39 cellular contexts compared by ENCODE assay signal in the genomic region with DNA sequence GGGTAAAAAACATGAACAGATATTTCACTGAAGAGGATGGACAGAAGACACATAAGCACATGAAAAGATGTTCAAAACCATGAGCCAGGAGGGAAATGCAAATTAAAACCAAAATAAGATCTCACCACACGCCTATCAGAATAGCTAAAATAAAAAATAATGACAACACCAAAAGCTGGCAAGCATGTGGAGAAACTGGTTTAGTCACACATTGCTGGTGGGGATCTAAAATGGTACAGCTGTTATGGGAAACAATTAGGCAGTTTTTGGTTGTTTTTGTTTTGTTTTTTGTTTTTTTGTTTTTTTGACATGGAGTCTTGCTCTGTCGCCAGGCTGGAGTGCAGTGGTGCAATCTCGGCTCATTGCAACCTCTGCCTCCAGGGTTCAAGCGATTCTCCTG. TPM values are rescaled to one million over a fixed set of nuclear protein-coding genes. Genes with fewer than 3 reads are reported as not detected.
"Had no signal": no experiment of that assay in that cellular context is flagged by ENCODE, and none has a peak within 500 bp of the region (broad histone marks: within the 10 kb centered on the region; RNA-seq: fewer than 3 reads in every experiment).

No MANE protein-coding gene starts in this region.

- H3K36me3 Mint-ChIP-seq: activated CD4-positive, alpha-beta memory T cell treated with anti-CD3 and anti-CD28 coated beads for 36 hours; activated naive CD4-positive, alpha-beta T cell treated with anti-CD3 and anti-CD28 coated beads, Interleukin-2, amount 50 U/mL, for 72 hours; activated naive CD8-positive, alpha-beta T cell treated with anti-CD3 and anti-CD28 coated beads for 36 hours; WTC11 had no signal

- FAIRE-seq: astrocyte, TTC549 had no signal

- H3K4me3 ChIP-seq: adrenal gland, body of pancreas, breast epithelium had no signal

- DNase-seq: activated CD4-positive, alpha-beta memory T cell treated with anti-CD3 and anti-CD28 coated beads for 36 hours; activated CD4-positive, alpha-beta T cell treated with anti-CD3 and anti-CD28 coated beads for 4 hours; activated CD4-positive, alpha-beta T cell treated with anti-CD3 and anti-CD28 coated beads, Interleukin-2, amount 10 ng/mL, durations not matched to agents 24 days and 14 days; activated CD4-positive, alpha-beta T cell treated with anti-CD3 and anti-CD28 coated beads, Interleukin-2, amount 50 U/mL, for 1 hour; activated CD4-positive, alpha-beta T cell treated with anti-CD3 and anti-CD28 coated beads, Interleukin-2, amount 50 U/mL, for 4 hours; activated CD4-positive, CD25-positive, alpha-beta regulatory T cell; activated CD4-positive, CD25-positive, alpha-beta regulatory T cell treated with anti-CD3 and anti-CD28 coated beads, Interleukin-2, amount 50 U/mL, for 72 hours; activated CD8-positive, alpha-beta memory T cell treated with anti-CD3 and anti-CD28 coated beads, Interleukin-2, amount 50 U/mL, for 4 hours; activated CD8-positive, alpha-beta T cell treated with anti-CD3 and anti-CD28 coated beads for 36 hours; activated effector memory CD4-positive, alpha-beta T cell treated with anti-CD3 and anti-CD28 coated beads, Interleukin-2, amount 50 U/mL, for 16 hours; activated gamma-delta T cell treated with Interleukin-2 at 50 U/mL for 16 hours; activated naive CD4-positive, alpha-beta T cell; activated naive CD4-positive, alpha-beta T cell treated with anti-CD3 and anti-CD28 coated beads for 36 hours; activated naive CD4-positive, alpha-beta T cell treated with anti-CD3 and anti-CD28 coated beads, Interleukin-2, amount 50 U/mL, for 16 hours; activated naive CD8-positive, alpha-beta T cell treated with anti-CD3 and anti-CD28 coated beads for 36 hours; activated T-cell treated with anti-CD3 and anti-CD28 coated beads for 4 hours; activated T-cell treated with anti-CD3 and anti-CD28 coated beads, Interleukin-2, amount 50 U/mL, for 1 hour; activated T-cell treated with anti-CD3 and anti-CD28 coated beads, Interleukin-2, amount 50 U/mL, for 4 hours; activated T-cell treated with anti-CD3 and anti-CD28 coated beads, Interleukin-2, amount 50 U/mL, for 72 hours; adrenal gland; amniotic stem cell; aorta; body of pancreas; brain microvascular endothelial cell; central memory CD4-positive, alpha-beta T cell; T-helper 1 cell; T-helper 2 cell; T-helper 9 cell; WERI-Rb-1 had no signal

- H3K4me1 Mint-ChIP-seq: activated CD4-positive, alpha-beta T cell treated with anti-CD3 and anti-CD28 coated beads, Interleukin-2, amount 10 ng/mL, durations not matched to agents 24 days and 14 days; activated naive CD8-positive, alpha-beta T cell treated with anti-CD3 and anti-CD28 coated beads for 36 hours; activated T-helper 17 cell treated with anti-CD3 and anti-CD28 coated beads, Interleukin-2, amount 50 U/mL, for 72 hours had no signal

- H3K4me3 Mint-ChIP-seq: activated CD4-positive, alpha-beta memory T cell treated with anti-CD3 and anti-CD28 coated beads for 36 hours; activated CD4-positive, alpha-beta T cell treated with anti-CD3 and anti-CD28 coated beads, Interleukin-2, amount 10 ng/mL, durations not matched to agents 24 days and 14 days; activated CD8-positive, alpha-beta T cell treated with anti-CD3 and anti-CD28 coated beads for 36 hours; activated naive CD4-positive, alpha-beta T cell treated with anti-CD3 and anti-CD28 coated beads for 36 hours; activated naive CD8-positive, alpha-beta T cell treated with anti-CD3 and anti-CD28 coated beads for 36 hours; activated T-cell treated with anti-CD3 and anti-CD28 coated beads, Interleukin-2, amount 50 U/mL, for 4 hours; activated T-cell treated with anti-CD3 and anti-CD28 coated beads, Interleukin-2, amount 50 U/mL, for 72 hours; activated T-helper 1 cell treated with anti-CD3 and anti-CD28 coated beads, Interleukin-12 subunit alpha, Interleukin-12 subunit beta, Interleukin-2, Interleukin-4 antibody, amounts not matched to agents 30 ng/mL and 10 ng/mL and 1 ng/mL, durations not matched to agents 14 hours and 24 hours and 36 hours; activated T-helper 17 cell treated with anti-CD3 and anti-CD28 coated beads, Interleukin-2, amount 50 U/mL, for 72 hours; T-helper 1 cell treated with Interleukin-12 subunit alpha and Interleukin-12 subunit beta and Interleukin-4 antibody, amounts not matched to agents 30 μg/mL and 1 μg/mL, for 36 hours; T-helper 2 cell treated with Interferon-gamma antibody and Interleukin-4, amounts not matched to agents 5 μg/mL and 100 μg/mL, for 36 hours; WTC11 had no signal

- H3K27ac Mint-ChIP-seq: activated CD4-positive, alpha-beta memory T cell treated with anti-CD3 and anti-CD28 coated beads for 36 hours; activated CD4-positive, alpha-beta T cell treated with anti-CD3 and anti-CD28 coated beads, Interleukin-2, amount 10 ng/mL, durations not matched to agents 24 days and 14 days; activated CD8-positive, alpha-beta T cell treated with anti-CD3 and anti-CD28 coated beads for 36 hours; activated naive CD4-positive, alpha-beta T cell treated with anti-CD3 and anti-CD28 coated beads for 36 hours; activated naive CD4-positive, alpha-beta T cell treated with anti-CD3 and anti-CD28 coated beads, Interleukin-2, amount 50 U/mL, for 72 hours; activated naive CD8-positive, alpha-beta T cell treated with anti-CD3 and anti-CD28 coated beads for 36 hours; activated T-cell treated with anti-CD3 and anti-CD28 coated beads, Interleukin-2, amount 50 U/mL, for 72 hours; activated T-helper 1 cell treated with anti-CD3 and anti-CD28 coated beads, Interleukin-12 subunit alpha, Interleukin-12 subunit beta, Interleukin-2, Interleukin-4 antibody, amounts not matched to agents 30 ng/mL and 10 ng/mL and 1 ng/mL, durations not matched to agents 14 hours and 24 hours and 36 hours; activated T-helper 17 cell treated with anti-CD3 and anti-CD28 coated beads, Interleukin-2, amount 50 U/mL, for 72 hours; T-helper 1 cell treated with Interleukin-12 subunit alpha and Interleukin-12 subunit beta and Interleukin-4 antibody, amounts not matched to agents 30 μg/mL and 1 μg/mL, for 36 hours; T-helper 2 cell treated with Interferon-gamma antibody and Interleukin-4, amounts not matched to agents 5 μg/mL and 100 μg/mL, for 36 hours; WTC11 had no signal

- ATAC-seq: activated CD8-positive, alpha-beta T cell treated with anti-CD3 and anti-CD28 coated beads for 36 hours; activated naive CD4-positive, alpha-beta T cell treated with anti-CD3 and anti-CD28 coated beads, Interleukin-2, amount 50 U/mL, for 72 hours; activated T-cell treated with anti-CD3 and anti-CD28 coated beads, Interleukin-2, amount 50 U/mL, for 4 hours; activated T-cell treated with anti-CD3 and anti-CD28 coated beads, Interleukin-2, amount 50 U/mL, for 72 hours; activated T-helper 17 cell treated with anti-CD3 and anti-CD28 coated beads, Interleukin-2, amount 50 U/mL, for 72 hours; body of pancreas; WTC11 had no signal

- H3K9me3 ChIP-seq: adrenal gland, body of pancreas, breast epithelium had no signal

- H3K36me3 ChIP-seq: adrenal gland, brain microvascular endothelial cell, breast epithelium, WERI-Rb-1 had no signal

- H3K9me3 Mint-ChIP-seq: activated CD4-positive, alpha-beta memory T cell treated with anti-CD3 and anti-CD28 coated beads for 36 hours; activated CD8-positive, alpha-beta T cell treated with anti-CD3 and anti-CD28 coated beads for 36 hours; activated naive CD4-positive, alpha-beta T cell treated with anti-CD3 and anti-CD28 coated beads for 36 hours; activated naive CD4-positive, alpha-beta T cell treated with anti-CD3 and anti-CD28 coated beads, Interleukin-2, amount 50 U/mL, for 72 hours; activated naive CD8-positive, alpha-beta T cell treated with anti-CD3 and anti-CD28 coated beads for 36 hours; activated T-cell treated with anti-CD3 and anti-CD28 coated beads, Interleukin-2, amount 50 U/mL, for 4 hours; activated T-helper 1 cell treated with anti-CD3 and anti-CD28 coated beads, Interleukin-12 subunit alpha, Interleukin-12 subunit beta, Interleukin-2, Interleukin-4 antibody, amounts not matched to agents 30 ng/mL and 10 ng/mL and 1 ng/mL, durations not matched to agents 14 hours and 24 hours and 36 hours; activated T-helper 17 cell treated with anti-CD3 and anti-CD28 coated beads, Interleukin-2, amount 50 U/mL, for 72 hours; T-helper 1 cell treated with Interleukin-12 subunit alpha and Interleukin-12 subunit beta and Interleukin-4 antibody, amounts not matched to agents 30 μg/mL and 1 μg/mL, for 36 hours; T-helper 2 cell treated with Interferon-gamma antibody and Interleukin-4, amounts not matched to agents 5 μg/mL and 100 μg/mL, for 36 hours had no signal

- H3K27ac ChIP-seq: adrenal gland, body of pancreas, brain microvascular endothelial cell, breast epithelium, WERI-Rb-1 had no signal

- H3K27me3 ChIP-seq: adrenal gland, body of pancreas, brain microvascular endothelial cell, breast epithelium had no signal

RNA-seq across cellular contexts. Expression of gene TEKT3, which starts 44.7 kb away (rescaled TPM):
- total RNA-seq: activated CD4-positive, alpha-beta T cell treated with anti-CD3 and anti-CD28 coated beads, Interleukin-2, amount 10 ng/mL, durations not matched to agents 24 days and 14 days; activated CD8-positive, alpha-beta memory T cell treated with anti-CD3 and anti-CD28 coated beads for 36 hours; activated CD8-positive, alpha-beta T cell treated with anti-CD3 and anti-CD28 coated beads for 36 hours; activated naive CD4-positive, alpha-beta T cell treated with anti-CD3 and anti-CD28 coated beads for 36 hours; activated naive CD4-positive, alpha-beta T cell treated with anti-CD3 and anti-CD28 coated beads, Interleukin-2, amount 50 U/mL, for 72 hours; activated naive CD8-positive, alpha-beta T cell treated with anti-CD3 and anti-CD28 coated beads for 36 hours; activated T-helper 1 cell treated with anti-CD3 and anti-CD28 coated beads, Interleukin-12 subunit alpha, Interleukin-12 subunit beta, Interleukin-2, Interleukin-4 antibody, amounts not matched to agents 30 ng/mL and 10 ng/mL and 1 ng/mL, durations not matched to agents 14 hours and 24 hours and 36 hours; astrocyte; body of pancreas had no signal
